In the genomic region with DNA sequence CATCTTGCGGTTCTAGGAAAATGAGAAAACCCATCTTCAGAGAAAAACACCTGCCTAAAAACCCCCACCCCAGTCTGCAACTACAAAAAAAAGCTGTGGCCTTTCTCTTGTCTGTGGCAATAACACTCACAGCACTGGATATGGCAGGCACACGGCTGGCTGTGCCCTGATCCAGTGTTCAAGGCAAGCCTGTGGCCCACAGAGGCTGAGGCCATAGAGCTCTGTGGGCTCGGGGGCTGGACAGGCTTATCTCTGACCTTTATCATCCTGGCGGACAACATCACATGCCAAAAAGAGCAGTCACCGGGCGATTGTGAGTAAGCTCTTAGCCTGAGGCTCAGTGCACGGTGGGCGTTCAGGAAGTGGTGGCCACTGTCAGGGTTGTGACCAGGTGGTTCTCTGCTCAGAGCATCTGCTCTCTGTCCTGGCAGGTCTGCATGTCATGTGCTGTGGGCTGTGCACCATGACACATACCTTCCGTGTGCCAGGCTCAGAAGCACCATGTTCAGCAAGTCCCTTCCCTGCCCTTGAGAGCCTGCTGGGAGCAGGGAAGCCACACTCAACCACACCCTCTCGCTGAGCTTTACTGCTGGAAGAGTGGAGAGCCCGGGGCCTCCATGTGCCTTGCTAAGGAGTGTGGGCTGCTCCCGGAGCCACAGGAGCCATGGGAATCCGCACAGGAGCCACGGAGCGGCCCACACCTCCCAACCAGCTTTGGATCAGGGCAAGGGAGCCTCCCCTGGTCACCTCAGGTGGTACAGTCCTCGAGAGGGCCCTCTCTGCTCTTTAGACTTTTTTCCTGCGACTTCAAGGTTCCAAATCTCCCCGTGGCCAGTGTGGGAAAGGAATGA, we compare ENCODE assay signal across 9 cellular contexts.
DNase-seq lines count a peak whose midpoint lies in the region; TF ChIP-seq lines count a peak whose summit lies in the region.
"Had no signal": no experiment of that assay in that cellular context is flagged by ENCODE, and none has a peak within 500 bp of the region (broad histone marks: within the 10 kb centered on the region; RNA-seq: fewer than 3 reads in every experiment).

No MANE protein-coding gene starts in this region.

- POLR2A ChIA-PET in HEK293T (lab: Yijun Ruan, JAX): interaction anchor here (0.9 to 1.5 kb wide), 3 partner anchors 8 to 40 kb away, joined by 3 to 4 read pairs (median 3); no protein-coding TSS in a partner anchor

- DNase-seq in COLO829 (ENCODE audit: low spot score): peak; percentile 38
- peak; percentile 39 for DNase-seq in HEK293T (ENCODE audit: extremely low spot score)
- DNase-seq in T1000 (lab: John Stamatoyannopoulos, UW): peak; percentile 36
- DNase-seq in iPS-NIHi11 (ENCODE audit: low spot score): peak; percentile 46
- no peak for DNase-seq in NCI-H510A treated with DMSO at 0.1 percent for 48 hours (lab: John Stamatoyannopoulos, UW)
- no peak for DNase-seq in NCI-H128 (lab: John Stamatoyannopoulos, UW; ENCODE audit: unreplicated experiment)
- DNase-seq in 8988T: no peak
- no peak for DNase-seq in hippocampal formation (lab: John Stamatoyannopoulos, UW)
- DNase-seq: NCI-H2081 treated with DMSO at 0.1 percent for 48 hours had no signal

- CTCF ChIA-PET in HEK293T (lab: Yijun Ruan, JAX): interaction anchor here (0.8 to 1.4 kb wide), 3 partner anchors 19 to 543 kb away, joined by 3 read pairs; no protein-coding TSS in a partner anchor

TF ChIP-seq in HEK293T, 16 proteins besides CTCF, POLR2A, EP300 and RAD21:
- TF ChIP-seq HDGF (IDR thresholded peaks at IDR 0.05; ENCODE audit: borderline replicate concordance): no peak
- TF ChIP-seq FOXA1 (IDR thresholded peaks at IDR 0.05): no peak
- TF ChIP-seq, protein P1, sequence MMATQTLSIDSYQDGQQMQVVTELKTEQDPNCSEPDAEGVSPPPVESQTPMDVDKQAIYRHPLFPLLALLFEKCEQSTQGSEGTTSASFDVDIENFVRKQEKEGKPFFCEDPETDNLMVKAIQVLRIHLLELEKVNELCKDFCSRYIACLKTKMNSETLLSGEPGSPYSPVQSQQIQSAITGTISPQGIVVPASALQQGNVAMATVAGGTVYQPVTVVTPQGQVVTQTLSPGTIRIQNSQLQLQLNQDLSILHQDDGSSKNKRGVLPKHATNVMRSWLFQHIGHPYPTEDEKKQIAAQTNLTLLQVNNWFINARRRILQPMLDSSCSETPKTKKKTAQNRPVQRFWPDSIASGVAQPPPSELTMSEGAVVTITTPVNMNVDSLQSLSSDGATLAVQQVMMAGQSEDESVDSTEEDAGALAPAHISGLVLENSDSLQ (IDR thresholded peaks at IDR 0.05): no peak
- no peak for TF ChIP-seq FOXM1 (IDR thresholded peaks at IDR 0.05; ENCODE audit: borderline replicate concordance)
- no peak for TF ChIP-seq SUZ12 (IDR thresholded peaks at IDR 0.05)
- TF ChIP-seq ZNF384 (IDR thresholded peaks at IDR 0.05): no peak
- TF ChIP-seq ARNT (IDR thresholded peaks at IDR 0.05): no peak
- TF ChIP-seq BHLHE40 (IDR thresholded peaks at IDR 0.05; ENCODE audit: borderline replicate concordance): no peak
- TF ChIP-seq LEF1 (IDR thresholded peaks at IDR 0.05; ENCODE audit: borderline replicate concordance): no peak
- no peak for TF ChIP-seq SP1 (IDR thresholded peaks at IDR 0.05)
- no peak for TF ChIP-seq FOXK2 (IDR thresholded peaks at IDR 0.05)
- no peak for TF ChIP-seq ELF4 (IDR thresholded peaks at IDR 0.05)
- TF ChIP-seq TARDBP (IDR thresholded peaks at IDR 0.05): no peak
- no peak for TF ChIP-seq CTBP1 (IDR thresholded peaks at IDR 0.05; ENCODE audit: borderline replicate concordance)
- TF ChIP-seq NFRKB (IDR thresholded peaks at IDR 0.05): no peak
- TF ChIP-seq L3MBTL2 (conservative IDR thresholded peaks at IDR 0.05): no peak

Comparison
In these comparisons a context has a peak if more than half of its experiments do, and no peak if none do; other contexts are left out.
1. DNase-seq: peak in COLO829 (single experiment), HEK293T (single experiment), T1000 (single experiment) and iPS-NIHi11 (single experiment); none in NCI-H510A treated with DMSO at 0.1 percent for 48 hours (single experiment), NCI-H128 (single experiment), 8988T (single experiment) and hippocampal formation (0 of 2).